Comparison of ENCODE assay signal across 23 cellular contexts in the genomic region with DNA sequence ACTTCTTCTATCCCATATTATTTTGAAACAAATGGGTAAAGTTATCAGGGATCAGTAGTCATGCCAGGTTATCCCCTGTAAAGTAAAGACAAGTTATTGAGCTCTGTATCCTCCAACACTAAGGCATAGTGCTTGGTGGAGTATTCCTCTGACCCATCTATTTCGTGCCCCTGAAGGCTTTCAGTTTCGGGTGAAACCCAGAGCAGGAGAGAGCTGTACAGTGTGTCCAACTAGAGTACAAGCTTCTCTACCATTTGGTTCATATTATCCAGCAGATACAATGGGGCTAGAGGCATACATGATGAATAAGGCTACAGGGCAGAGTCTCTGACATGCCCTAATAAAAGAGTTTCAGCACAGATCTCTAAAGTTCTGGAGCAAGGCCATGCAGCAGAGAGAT.
"Had no signal": no experiment of that assay in that cellular context is flagged by ENCODE, and none has a peak within 500 bp of the region (broad histone marks: within the 10 kb centered on the region; RNA-seq: fewer than 3 reads in every experiment).

No MANE protein-coding gene starts in this region.

- H3K4me3 ChIP-seq: gastrocnemius medialis, heart right ventricle, pancreas, right lobe of liver, thoracic aorta, tibial nerve, upper lobe of left lung had no signal

- H3K9me3 ChIP-seq: gastrocnemius medialis, heart right ventricle, pancreas, right lobe of liver, thoracic aorta, tibial nerve, upper lobe of left lung had no signal

- H3K27me3 ChIP-seq: gastrocnemius medialis, heart right ventricle, pancreas, right lobe of liver, tibial nerve, upper lobe of left lung had no signal

- ATAC-seq: effector memory CD8-positive, alpha-beta T cell; gastrocnemius medialis; heart right ventricle; naive thymus-derived CD4-positive, alpha-beta T cell; pancreas; right lobe of liver; stimulated activated naive B cell treated with anti-CD40 and anti-IgM and Interleukin-4, amounts not matched to agents 10 μg/mL and 1 μg/mL and 100 μg/mL, for 72 hours had no signal

- H3K36me3 ChIP-seq: gastrocnemius medialis, heart right ventricle, pancreas, right lobe of liver, thoracic aorta, tibial nerve, upper lobe of left lung had no signal

- H3K27ac ChIP-seq: gastrocnemius medialis, heart right ventricle, pancreas, right lobe of liver, thoracic aorta, tibial nerve, upper lobe of left lung had no signal

- FAIRE-seq: endometrium, keratinocyte, pancreas, small intestine, urothelium cell line had no signal

- DNase-seq: cerebellar nuclear complex; cortex of kidney; effector memory CD8-positive, alpha-beta T cell; gastrocnemius medialis; heart right ventricle; hippocampal formation; immature natural killer cell; mesenchymal stem cell; midbrain; naive thymus-derived CD4-positive, alpha-beta T cell; pancreas; retina; right lobe of liver; small intestine; stimulated activated CD4-positive, alpha-beta T cell treated with anti-CD3 and anti-CD28 coated beads, Interleukin-15, amount 100 ng/mL, for 24 hours; stimulated activated CD4-positive, alpha-beta T cell treated with anti-CD3 and anti-CD28 coated beads, Interleukin-2, amount 100 ng/mL, for 48 hours; stimulated activated naive B cell treated with anti-CD40 and anti-IgM and Interleukin-4, amounts not matched to agents 10 μg/mL and 1 μg/mL and 100 μg/mL, for 72 hours; upper lobe of left lung had no signal
